Comparison of ENCODE assay signal across 8 cellular contexts in genomic region chr3:48464713-48465221, GRCh38. TPM values are rescaled to one million over a fixed set of nuclear protein-coding genes. Genes with fewer than 3 reads are reported as not detected.
A peak's percentile ranks its signal among the peaks of the same experiment; 100 is the strongest.
DNase-seq lines count a peak whose midpoint lies in the region; ATAC-seq and TF ChIP-seq lines count a peak whose summit lies in the region.

No MANE protein-coding gene starts in this region.

- no peak overlapping the region for H3K4me3 Mint-ChIP-seq in CD4-positive, alpha-beta T cell

- H3K4me3 ChIP-seq in left ventricle myocardium inferior (peak overlapping the region; percentile 72), psoas muscle (no peak overlapping the region)

- no peaks in the 10 kb centered on the region for H3K9me3 ChIP-seq in CD4-positive, alpha-beta T cell (ENCODE audit: control insufficient read depth, low read length)
- H3K9me3 ChIP-seq in left ventricle myocardium inferior (replicated peaks) (no peaks in the 10 kb centered on the region), psoas muscle (no peaks in the 10 kb centered on the region)

- CTCF ChIA-PET in CD4-positive, alpha-beta T cell (lab: Charles Lee): interaction anchor here (2.5 kb wide), 1 partner anchor 29 kb away, joined by 13 read pairs; no protein-coding TSS in a partner anchor

- H3K4me1 Mint-ChIP-seq in CD4-positive, alpha-beta T cell (ENCODE audit: low read depth): peaks cover 51% of the 10 kb centered on the region

- H3K36me3 ChIP-seq in left ventricle myocardium inferior (peaks cover 44% of the 10 kb centered on the region), psoas muscle (ENCODE audit: insufficient read depth in 1 of 2, low read depth in 1 of 2) (peaks cover 3 to 43% of the 10 kb centered on the region in 2 donors)

- no peaks in the 10 kb centered on the region for H3K9me3 Mint-ChIP-seq in CD4-positive, alpha-beta T cell

- peak overlapping the region; percentile 94 for H3K27ac Mint-ChIP-seq in CD4-positive, alpha-beta T cell

- intact Hi-C loops in CD4-positive, alpha-beta T cell (cut with DNase I, micrococcal nuclease): loop anchor here in 1 of 2 experiments (2.0 to 10.0 kb wide), 2 partner anchors 18 to 190 kb away; partner anchors contain the start of gene ATRIP
- intact Hi-C loops in left ventricle myocardium inferior (cut with micrococcal nuclease): loop anchor here (10.0 kb wide), 1 partner anchor 80 kb away; no protein-coding TSS in a partner anchor
- intact Hi-C loops in psoas muscle (cut with DNase I): loop anchor here (1.0 to 10.0 kb wide), 5 partner anchors 40 to 220 kb away; partner anchors contain the start of genes NCKIPSD (in 1 of the 2) and SHISA5 (in 1 of the 2)

- no peak for TF ChIP-seq CTCF in CD4-positive, alpha-beta T cell (IDR thresholded peaks at IDR 0.05)
- no peak for TF ChIP-seq CTCF in VCaP (conservative IDR thresholded peaks at IDR 0.05)
- TF ChIP-seq CTCF in left ventricle myocardium inferior (IDR thresholded peaks at IDR 0.05; ENCODE audit: borderline replicate concordance): no peak
- TF ChIP-seq CTCF in psoas muscle (IDR thresholded peaks at IDR 0.05): no peak

- no peak for ATAC-seq in CD4-positive, alpha-beta T cell (ENCODE audit: poor library complexity)
- ATAC-seq in psoas muscle (no peak), GM21529 (IDR thresholded peaks at IDR 0.05; ENCODE audit: unreplicated experiment) (no peak), GM21723 (IDR thresholded peaks at IDR 0.05; ENCODE audit: unreplicated experiment) (no peak), HG03196 (IDR thresholded peaks at IDR 0.05; ENCODE audit: unreplicated experiment) (no peak)

- H3K27me3 Mint-ChIP-seq in CD4-positive, alpha-beta T cell: no peaks in the 10 kb centered on the region

- POLR2A ChIA-PET in CD4-positive, alpha-beta T cell (lab: Charles Lee): interaction anchor here (1.1 to 3.3 kb wide), 3 partner anchors 25 to 59 kb away, joined by 4 to 21 read pairs (median 6); partner anchors contain the start of genes CCDC51 and TMA7

- H3K27ac ChIP-seq in CD4-positive, alpha-beta T cell (ENCODE audit: low read depth, low read length): peak overlapping the region; percentile 94
- H3K27ac ChIP-seq in VCaP: peak overlapping the region; percentile 100
- peak overlapping the region; percentile 99 for H3K27ac ChIP-seq in left ventricle myocardium inferior (replicated peaks)
- peak overlapping the region; percentile 99 for H3K27ac ChIP-seq in psoas muscle

- H3K27me3 ChIP-seq in CD4-positive, alpha-beta T cell (ENCODE audit: control insufficient read depth, insufficient read depth, low read length): no peaks in the 10 kb centered on the region
- H3K27me3 ChIP-seq in left ventricle myocardium inferior (ENCODE audit: low read depth): no peaks in the 10 kb centered on the region
- no peaks in the 10 kb centered on the region for H3K27me3 ChIP-seq in psoas muscle (ENCODE audit: insufficient read depth in 3 of 3, low read length in 2 of 3)

- DNase-seq in CD4-positive, alpha-beta T cell: no peak
- DNase-seq in left ventricle myocardium inferior: no peak
- no peak for DNase-seq in psoas muscle
- no peak for DNase-seq in NCI-H1417 treated with DMSO at 0.1 percent for 48 hours (lab: John Stamatoyannopoulos, UW)

- 90 to 92% (median 92%) methylated on average over 17 of the region's 17 CpGs for WGBS in psoas muscle, 3 donors

- H3K4me1 ChIP-seq in left ventricle myocardium inferior: peaks cover 54% of the 10 kb centered on the region
- peaks cover 31% of the 10 kb centered on the region for H3K4me1 ChIP-seq in psoas muscle

- H3K36me3 Mint-ChIP-seq in CD4-positive, alpha-beta T cell (ENCODE audit: low read depth): peaks cover 55% of the 10 kb centered on the region

RNA-seq across cellular contexts. Expression of gene ATRIP, which starts 18.2 kb away (rescaled TPM):
- 10 to 100 TPM in 1 of 2 experiments, 1 to 10 TPM in 1; 8.8 to 10.3 TPM for total RNA-seq in CD4-positive, alpha-beta T cell
- total RNA-seq in left ventricle myocardium inferior (4.3 TPM), psoas muscle (1 to 10 TPM; 4.4 to 5.6 (median 5.2) TPM)
- 1 to 10 TPM; 3.7 to 4.5 (median 3.9) TPM for polyA plus RNA-seq in psoas muscle

RNA-seq across cellular contexts. Expression of gene TMA7, which starts 24.7 kb away (rescaled TPM):
- 100 to 1,000 TPM; 289 to 297 TPM for total RNA-seq in CD4-positive, alpha-beta T cell
- 258 TPM for total RNA-seq in left ventricle myocardium inferior
- total RNA-seq in psoas muscle: 100 to 1,000 TPM; 156 to 218 (median 185) TPM
- polyA plus RNA-seq in psoas muscle: 100 to 1,000 TPM; 295 to 342 (median 332) TPM

RNA-seq across cellular contexts. Expression of gene CCDC51, which starts 24.8 kb away (rescaled TPM):
- 1 to 10 TPM; 5.5 to 5.8 TPM for total RNA-seq in CD4-positive, alpha-beta T cell
- total RNA-seq in left ventricle myocardium inferior: 13.9 TPM
- total RNA-seq in psoas muscle: 1 to 10 TPM; 5.3 to 9.5 (median 5.4) TPM
- 10 to 100 TPM in 2 of 3 donors, 1 to 10 TPM in 1; 7.7 to 19.6 (median 16.5) TPM for polyA plus RNA-seq in psoas muscle

RNA-seq across cellular contexts. Expression of gene PLXNB1, which starts 34.9 kb away (rescaled TPM):
- total RNA-seq in CD4-positive, alpha-beta T cell: 1 to 10 TPM; 1.1 to 2.0 TPM
- total RNA-seq in left ventricle myocardium inferior (42.6 TPM), psoas muscle (1 to 10 TPM; 2.5 to 3.9 (median 2.8) TPM)
- polyA plus RNA-seq in psoas muscle: 1 to 10 TPM; 2.3 to 6.1 (median 2.5) TPM

RNA-seq across cellular contexts. Expression of gene SHISA5, which starts 39.2 kb away (rescaled TPM):
- 100 to 1,000 TPM; 102 to 109 TPM for total RNA-seq in CD4-positive, alpha-beta T cell
- total RNA-seq in left ventricle myocardium inferior (47.3 TPM), psoas muscle (10 to 100 TPM; 23.9 to 34.7 (median 28.7) TPM)
- polyA plus RNA-seq in psoas muscle: 10 to 100 TPM; 16.9 to 24.3 (median 23.1) TPM
